ENCODE assay signal across 1 cellular context in genomic region chr10:100872034-100872791, GRCh38.
TF ChIP-seq lines count a peak whose summit lies in the region.

No MANE protein-coding gene starts in this region.

TF ChIP-seq in liver, 16 proteins besides CTCF, POLR2A, EP300 and RAD21 (continued from another document):
- TF ChIP-seq TAF1 (conservative IDR thresholded peaks at IDR 0.05) (no peak), REST (IDR thresholded peaks at IDR 0.05) (no peak)
